ENCODE assay signal across 33 cellular contexts in genomic region chr2:133927894-133928293, GRCh38.
"Had no signal": no experiment of that assay in that cellular context is flagged by ENCODE, and none has a peak within 500 bp of the region (broad histone marks: within the 10 kb centered on the region; RNA-seq: fewer than 3 reads in every experiment).

No MANE protein-coding gene starts in this region.

- H3K4me1 ChIP-seq: adrenal gland, ascending aorta, body of pancreas, breast epithelium had no signal

- H3K4me3 ChIP-seq: adrenal gland, ascending aorta, body of pancreas, breast epithelium, cardiac muscle cell had no signal

- H3K36me3 ChIP-seq: adrenal gland, ascending aorta, brain microvascular endothelial cell, breast epithelium, cardiac muscle cell had no signal

- H3K9me3 ChIP-seq: adrenal gland, ascending aorta, body of pancreas, breast epithelium had no signal

- DNase-seq: activated effector memory CD4-positive, alpha-beta T cell treated with anti-CD3 and anti-CD28 coated beads, Interleukin-2, amount 50 U/mL, for 16 hours; activated effector memory CD4-positive, alpha-beta T cell treated with Interleukin-2 at 50 U/mL for 16 hours; activated gamma-delta T cell; activated gamma-delta T cell treated with Interleukin-2 at 50 U/mL for 16 hours; activated naive CD4-positive, alpha-beta T cell; activated naive CD4-positive, alpha-beta T cell treated with anti-CD3 and anti-CD28 coated beads for 36 hours; activated naive CD4-positive, alpha-beta T cell treated with anti-CD3 and anti-CD28 coated beads, Interleukin-2, amount 10 ng/mL, durations not matched to agents 7 days and 5 days; activated naive CD4-positive, alpha-beta T cell treated with anti-CD3 and anti-CD28 coated beads, Interleukin-2, amount 50 U/mL, for 16 hours; activated naive CD4-positive, alpha-beta T cell treated with Interleukin-2 at 50 U/mL for 16 hours; activated naive CD8-positive, alpha-beta T cell treated with anti-CD3 and anti-CD28 coated beads for 36 hours; activated naive CD8-positive, alpha-beta T cell treated with anti-CD3 and anti-CD28 coated beads, Interleukin-2, amount 10 ng/mL, durations not matched to agents 7 days and 5 days; activated naive CD8-positive, alpha-beta T cell treated with anti-CD3 and anti-CD28 coated beads, Interleukin-2, amount 50 U/mL, for 24 hours; activated T-cell treated with anti-CD3 and anti-CD28 coated beads, Interleukin-2, amount 50 U/mL, for 24 hours; activated T-cell treated with anti-CD3 and anti-CD28 coated beads, Interleukin-2, amount 50 U/mL, for 4 hours; activated T-cell treated with anti-CD3 and anti-CD28 coated beads, Interleukin-2, amount 50 U/mL, for 48 hours; activated T-cell treated with anti-CD3 and anti-CD28 coated beads, Interleukin-2, amount 50 U/mL, for 72 hours; adrenal gland; amniotic stem cell; amygdala; anterior cingulate cortex; aorta; body of pancreas; brain microvascular endothelial cell; caudate nucleus; central memory CD4-positive, alpha-beta T cell; cerebellar nuclear complex had no signal

- H3K27ac ChIP-seq: adrenal gland, ascending aorta, body of pancreas, brain microvascular endothelial cell, breast epithelium, cardiac muscle cell had no signal

- H3K27me3 ChIP-seq: adrenal gland, ascending aorta, body of pancreas, brain microvascular endothelial cell, breast epithelium, cardiac muscle cell had no signal

- FAIRE-seq: astrocyte, bronchial epithelial cell had no signal

- ATAC-seq: activated naive CD4-positive, alpha-beta T cell treated with anti-CD3 and anti-CD28 coated beads, Interleukin-2, amount 50 U/mL, for 72 hours; activated naive CD8-positive, alpha-beta T cell treated with anti-CD3 and anti-CD28 coated beads, Interleukin-2, amount 50 U/mL, for 24 hours; activated T-cell treated with anti-CD3 and anti-CD28 coated beads, Interleukin-2, amount 50 U/mL, for 4 hours; activated T-cell treated with anti-CD3 and anti-CD28 coated beads, Interleukin-2, amount 50 U/mL, for 72 hours; activated T-helper 17 cell treated with anti-CD3 and anti-CD28 coated beads, Interleukin-2, amount 50 U/mL, for 72 hours; body of pancreas had no signal
